ENCODE assay signal across 2 cellular contexts in genomic region chr9:99488109-99489042, GRCh38.
TF ChIP-seq lines count a peak whose summit lies in the region.

No MANE protein-coding gene starts in this region.

TF ChIP-seq in SK-N-SH, 30 proteins besides CTCF, POLR2A, EP300 and RAD21:
- no peak for TF ChIP-seq TEAD4 (IDR thresholded peaks at IDR 0.05; ENCODE audit: borderline replicate concordance, insufficient read depth)
- TF ChIP-seq ZBTB33 (IDR thresholded peaks at IDR 0.05; ENCODE audit: borderline replicate concordance, low read depth): no peak
- TF ChIP-seq TCF12 (IDR thresholded peaks at IDR 0.05): no peak
- no peak for TF ChIP-seq FOXM1 (IDR thresholded peaks at IDR 0.05; ENCODE audit: low read depth)

TF ChIP-seq in HepG2, 621 proteins besides CTCF, POLR2A, EP300 and RAD21:
- TF ChIP-seq PATZ1 (CRISPR knock-in tag; IDR thresholded peaks at IDR 0.05) (no peak), BORCS8-MEF2B (CRISPR knock-in tag; IDR thresholded peaks at IDR 0.05) (no peak), ZNF7 (CRISPR knock-in tag; IDR thresholded peaks at IDR 0.05) (no peak), HDAC1 (CRISPR knock-in tag; IDR thresholded peaks at IDR 0.05) (no peak), ZNF557 (CRISPR knock-in tag; IDR thresholded peaks at IDR 0.05) (no peak), ISX (CRISPR knock-in tag; conservative IDR thresholded peaks at IDR 0.05) (no peak)
TF ChIP-seq in HepG2: peak in this region for 0.
